Comparison of ENCODE assay signal across 23 cellular contexts in genomic region chr14:102252834-102253801, GRCh38.
"Had no signal": no experiment of that assay in that cellular context is flagged by ENCODE, and none has a peak within 500 bp of the region (broad histone marks: within the 10 kb centered on the region; RNA-seq: fewer than 3 reads in every experiment).

No MANE protein-coding gene starts in this region.

- H3K9me3 Mint-ChIP-seq: activated T-cell treated with anti-CD3 and anti-CD28 coated beads, Interleukin-2, amount 50 U/mL, for 24 hours; activated T-helper 17 cell treated with anti-CD3 and anti-CD28 coated beads, Interleukin-2, amount 50 U/mL, for 72 hours; naive thymus-derived CD8-positive, alpha-beta T cell; neural progenitor cell; stimulated activated naive CD8-positive, alpha-beta T cell treated with anti-CD3 and anti-CD28 coated beads, Interleukin-15, amount 100 ng/mL, for 72 hours; T-helper 1 cell treated with Interleukin-12 subunit alpha and Interleukin-12 subunit beta and Interleukin-4 antibody, amounts not matched to agents 30 μg/mL and 1 μg/mL, for 36 hours; WTC11 had no signal

- ATAC-seq: activated T-helper 17 cell treated with anti-CD3 and anti-CD28 coated beads, Interleukin-2, amount 50 U/mL, for 72 hours; foreskin keratinocyte; naive thymus-derived CD8-positive, alpha-beta T cell; stimulated activated naive CD8-positive, alpha-beta T cell treated with anti-CD3 and anti-CD28 coated beads, Interleukin-15, amount 100 ng/mL, for 72 hours; WTC11 had no signal

- H3K27me3 ChIP-seq: foreskin keratinocyte, neural progenitor cell, suprapubic skin, tibial nerve, uterus had no signal

- H3K36me3 Mint-ChIP-seq: naive thymus-derived CD8-positive, alpha-beta T cell; WTC11 had no signal

- H3K4me1 ChIP-seq: tibial nerve had no signal

- H3K9me3 ChIP-seq: suprapubic skin, tibial nerve, uterus had no signal

- H2AFZ ChIP-seq: neural progenitor cell had no signal

- H3K27me3 Mint-ChIP-seq: activated T-cell treated with anti-CD3 and anti-CD28 coated beads, Interleukin-2, amount 50 U/mL, for 24 hours; activated T-helper 17 cell treated with anti-CD3 and anti-CD28 coated beads, Interleukin-2, amount 50 U/mL, for 72 hours; naive thymus-derived CD8-positive, alpha-beta T cell; progenitor cell of endocrine pancreas; stimulated activated naive CD8-positive, alpha-beta T cell treated with anti-CD3 and anti-CD28 coated beads, Interleukin-15, amount 100 ng/mL, for 72 hours had no signal

- DNase-seq: activated CD8-positive, alpha-beta memory T cell treated with anti-CD3 and anti-CD28 coated beads for 24 hours; activated CD8-positive, alpha-beta memory T cell treated with anti-CD3 and anti-CD28 coated beads, Interleukin-2, amount 50 U/mL, for 4 hours; activated naive CD4-positive, alpha-beta T cell treated with Interleukin-2 at 50 U/mL for 16 hours; activated T-cell treated with anti-CD3 and anti-CD28 coated beads, Interleukin-2, amount 50 U/mL, for 24 hours; central memory CD4-positive, alpha-beta T cell; dermis blood vessel endothelial cell; effector CD8-positive, alpha-beta T cell; foreskin keratinocyte; hippocampal formation; naive thymus-derived CD8-positive, alpha-beta T cell; retina; stimulated activated CD4-positive, alpha-beta T cell treated with anti-CD3 and anti-CD28 coated beads, Interleukin-12 subunit alpha, Interleukin-12 subunit beta, amount 100 ng/mL, for 4 hours; stimulated activated naive CD8-positive, alpha-beta T cell treated with anti-CD3 and anti-CD28 coated beads, Interleukin-15, amount 100 ng/mL, for 72 hours; T1000; uterus had no signal

- H3K36me3 ChIP-seq: neural progenitor cell, uterus had no signal

- H3K4me3 Mint-ChIP-seq: activated T-cell treated with anti-CD3 and anti-CD28 coated beads, Interleukin-2, amount 50 U/mL, for 24 hours; activated T-helper 17 cell treated with anti-CD3 and anti-CD28 coated beads, Interleukin-2, amount 50 U/mL, for 72 hours; naive thymus-derived CD8-positive, alpha-beta T cell; neural progenitor cell; stimulated activated naive CD8-positive, alpha-beta T cell treated with anti-CD3 and anti-CD28 coated beads, Interleukin-15, amount 100 ng/mL, for 72 hours; T-helper 1 cell treated with Interleukin-12 subunit alpha and Interleukin-12 subunit beta and Interleukin-4 antibody, amounts not matched to agents 30 μg/mL and 1 μg/mL, for 36 hours; WTC11 had no signal

- H3K4me2 ChIP-seq: neural progenitor cell had no signal

- H3K27ac ChIP-seq: foreskin keratinocyte, neural progenitor cell, suprapubic skin, tibial nerve, uterus had no signal

- H3K9ac ChIP-seq: neural progenitor cell had no signal

- H3K4me1 Mint-ChIP-seq: activated T-helper 17 cell treated with anti-CD3 and anti-CD28 coated beads, Interleukin-2, amount 50 U/mL, for 72 hours; naive thymus-derived CD8-positive, alpha-beta T cell; stimulated activated naive CD8-positive, alpha-beta T cell treated with anti-CD3 and anti-CD28 coated beads, Interleukin-15, amount 100 ng/mL, for 72 hours had no signal

- H3K4me3 ChIP-seq: lung, neural progenitor cell, suprapubic skin, tibial nerve, uterus had no signal

- H3K27ac Mint-ChIP-seq: activated T-cell treated with anti-CD3 and anti-CD28 coated beads, Interleukin-2, amount 50 U/mL, for 24 hours; activated T-helper 17 cell treated with anti-CD3 and anti-CD28 coated beads, Interleukin-2, amount 50 U/mL, for 72 hours; neural progenitor cell; progenitor cell of endocrine pancreas; stimulated activated naive CD8-positive, alpha-beta T cell treated with anti-CD3 and anti-CD28 coated beads, Interleukin-15, amount 100 ng/mL, for 72 hours; T-helper 1 cell treated with Interleukin-12 subunit alpha and Interleukin-12 subunit beta and Interleukin-4 antibody, amounts not matched to agents 30 μg/mL and 1 μg/mL, for 36 hours; WTC11 had no signal
